Comparison of ENCODE assay signal across 1 cellular context in genomic region chr2:190119948-190120347, GRCh38.
A peak's percentile ranks its signal among the peaks of the same experiment; 100 is the strongest.
TF ChIP-seq lines count a peak whose summit lies in the region.

No MANE protein-coding gene starts in this region.

TF ChIP-seq in HepG2, 621 proteins besides CTCF, POLR2A, EP300 and RAD21 (continued from another document):
- peak; percentile 13; the same call in 1 of the 2 replicates for TF ChIP-seq TFAP4 (IDR thresholded peaks at IDR 0.05; ENCODE audit: borderline replicate concordance, low read depth)
